In genomic region chr5:666816-667498, GRCh38 we compare ENCODE assay signal across 29 cellular contexts. TPM values are rescaled to one million over a fixed set of nuclear protein-coding genes. Genes with fewer than 3 reads are reported as not detected.
A peak's percentile ranks its signal among the peaks of the same experiment; 100 is the strongest.
DNase-seq lines count a peak whose midpoint lies in the region; ATAC-seq and TF ChIP-seq lines count a peak whose summit lies in the region.
"Had no signal": no experiment of that assay in that cellular context is flagged by ENCODE, and none has a peak within 500 bp of the region (broad histone marks: within the 10 kb centered on the region; RNA-seq: fewer than 3 reads in every experiment).

No MANE protein-coding gene starts in this region.

- peaks cover 30% of the 10 kb centered on the region for H3K36me3 Mint-ChIP-seq in activated T-cell treated with anti-CD3 and anti-CD28 coated beads, Interleukin-2, amount 50 U/mL, for 24 hours (ENCODE audit: low read depth)
- peaks cover 10% of the 10 kb centered on the region for H3K36me3 Mint-ChIP-seq in activated T-cell treated with anti-CD3 and anti-CD28 coated beads, Interleukin-2, amount 50 U/mL, for 4 hours (ENCODE audit: insufficient read depth)

- peak; percentile 7 for DNase-seq in activated T-cell treated with anti-CD3 and anti-CD28 coated beads, Interleukin-2, amount 50 U/mL, for 24 hours
- DNase-seq in activated T-cell treated with anti-CD3 and anti-CD28 coated beads, Interleukin-2, amount 50 U/mL, for 4 hours = no peak
- DNase-seq in myocyte (ENCODE audit: low read depth) (peak; percentile 83), mucosa of descending colon (no peak), uterus (no peak)
- DNase-seq: 8988T; activated CD4-positive, alpha-beta T cell treated with anti-CD3 and anti-CD28 coated beads, Interleukin-2, amount 50 U/mL, for 48 hours; activated naive CD4-positive, alpha-beta T cell treated with anti-CD3 and anti-CD28 coated beads, Interleukin-2, amount 10 ng/mL, durations not matched to agents 7 days and 5 days; adrenal gland; EL; GOT3; KBM-7; kidney glomerular epithelial cell; NCI-H1092; NCI-H1694; NCI-H446 treated with DMSO at 0.1 percent for 48 hours; NCI-H774; Peyer's patch; SJCRH30; stimulated activated CD4-positive, alpha-beta T cell treated with anti-CD3 and anti-CD28 coated beads, Interleukin-12 subunit alpha, Interleukin-12 subunit beta, amount 100 ng/mL, for 4 hours; stimulated activated CD4-positive, alpha-beta T cell treated with anti-CD3 and anti-CD28 coated beads, Interleukin-2, amount 100 ng/mL, for 48 hours; trophoblast cell had no signal

- ATAC-seq in activated T-cell treated with anti-CD3 and anti-CD28 coated beads, Interleukin-2, amount 50 U/mL, for 4 hours = no peak
- no peak for ATAC-seq in mucosa of descending colon
- no peak for ATAC-seq in HG03460 (IDR thresholded peaks at IDR 0.05; ENCODE audit: unreplicated experiment)
- ATAC-seq: activated CD4-positive, CD25-positive, alpha-beta regulatory T cell treated with anti-CD3 and anti-CD28 coated beads, Interleukin-2, amount 50 U/mL, for 24 hours; body of pancreas; pancreas had no signal

- no peaks in the 10 kb centered on the region for H3K4me1 Mint-ChIP-seq in activated T-cell treated with anti-CD3 and anti-CD28 coated beads, Interleukin-2, amount 50 U/mL, for 24 hours (ENCODE audit: low read depth)
- H3K4me1 Mint-ChIP-seq in activated T-cell treated with anti-CD3 and anti-CD28 coated beads, Interleukin-2, amount 50 U/mL, for 4 hours (ENCODE audit: low read depth) = peaks cover 1% of the 10 kb centered on the region
- H3K4me1 Mint-ChIP-seq: activated naive CD4-positive, alpha-beta T cell treated with anti-CD3 and anti-CD28 coated beads, Interleukin-2, amount 10 ng/mL, durations not matched to agents 7 days and 5 days had no signal

- TF ChIP-seq POLR2A in uterus (IDR thresholded peaks at IDR 0.05) = no peak

- H3K4me3 Mint-ChIP-seq in activated T-cell treated with anti-CD3 and anti-CD28 coated beads, Interleukin-2, amount 50 U/mL, for 24 hours = no peak overlapping the region
- no peak overlapping the region for H3K4me3 Mint-ChIP-seq in activated T-cell treated with anti-CD3 and anti-CD28 coated beads, Interleukin-2, amount 50 U/mL, for 4 hours
- H3K4me3 Mint-ChIP-seq: activated naive CD4-positive, alpha-beta T cell treated with anti-CD3 and anti-CD28 coated beads, Interleukin-2, amount 10 ng/mL, durations not matched to agents 7 days and 5 days had no signal

- no peaks in the 10 kb centered on the region for H3K9me3 Mint-ChIP-seq in activated T-cell treated with anti-CD3 and anti-CD28 coated beads, Interleukin-2, amount 50 U/mL, for 24 hours
- H3K9me3 Mint-ChIP-seq in activated T-cell treated with anti-CD3 and anti-CD28 coated beads, Interleukin-2, amount 50 U/mL, for 4 hours = no peaks in the 10 kb centered on the region
- H3K9me3 Mint-ChIP-seq: activated naive CD4-positive, alpha-beta T cell treated with anti-CD3 and anti-CD28 coated beads, Interleukin-2, amount 10 ng/mL, durations not matched to agents 7 days and 5 days had no signal

- H3K4me3 ChIP-seq in mucosa of descending colon (no peak overlapping the region), uterus (no peak overlapping the region)
- H3K4me3 ChIP-seq: adrenal gland, body of pancreas, pancreas, Peyer's patch, right atrium auricular region, SJCRH30 had no signal

- no peak for TF ChIP-seq CTCF in mucosa of descending colon (IDR thresholded peaks at IDR 0.05)
- no peak for TF ChIP-seq CTCF in uterus (IDR thresholded peaks at IDR 0.05)

- peaks cover 27% of the 10 kb centered on the region for H3K4me1 ChIP-seq in mucosa of descending colon (ENCODE audit: low read depth)
- no peaks in the 10 kb centered on the region for H3K4me1 ChIP-seq in uterus
- H3K4me1 ChIP-seq: SJCRH30 had no signal

- intact Hi-C loops in mucosa of descending colon (cut with DNase I, micrococcal nuclease) (no loop called here), uterus (cut with DNase I; ENCODE audit: low total_unique reads) (no loop called here)

- H3K27ac ChIP-seq in angular gyrus (ENCODE audit: low read depth, low read length) = peak overlapping the region; percentile 99
- peak overlapping the region; percentile 99 for H3K27ac ChIP-seq in temporal lobe (ENCODE audit: low read depth, low read length)
- H3K27ac ChIP-seq in uterus = no peak overlapping the region
- H3K27ac ChIP-seq: adrenal gland, body of pancreas, pancreas, Peyer's patch, right atrium auricular region, SJCRH30 had no signal

- no peaks in the 10 kb centered on the region for H3K27me3 Mint-ChIP-seq in activated T-cell treated with anti-CD3 and anti-CD28 coated beads, Interleukin-2, amount 50 U/mL, for 24 hours
- no peaks in the 10 kb centered on the region for H3K27me3 Mint-ChIP-seq in activated T-cell treated with anti-CD3 and anti-CD28 coated beads, Interleukin-2, amount 50 U/mL, for 4 hours (ENCODE audit: low read depth)

- H3K36me3 ChIP-seq in mucosa of descending colon (ENCODE audit: low read depth) (no peaks in the 10 kb centered on the region), uterus (no peaks in the 10 kb centered on the region)
- H3K36me3 ChIP-seq: pancreas, SJCRH30 had no signal

- no peak overlapping the region for H3K27ac Mint-ChIP-seq in activated T-cell treated with anti-CD3 and anti-CD28 coated beads, Interleukin-2, amount 50 U/mL, for 24 hours
- H3K27ac Mint-ChIP-seq: activated naive CD4-positive, alpha-beta T cell treated with anti-CD3 and anti-CD28 coated beads, Interleukin-2, amount 10 ng/mL, durations not matched to agents 7 days and 5 days had no signal

- H3K9me3 ChIP-seq in mucosa of descending colon (no peaks in the 10 kb centered on the region), uterus (no peaks in the 10 kb centered on the region)
- H3K9me3 ChIP-seq: adrenal gland, body of pancreas, pancreas, right atrium auricular region, SJCRH30 had no signal

- H3K27me3 ChIP-seq in uterus = no peaks in the 10 kb centered on the region
- H3K27me3 ChIP-seq: adrenal gland, body of pancreas, pancreas, Peyer's patch, right atrium auricular region, SJCRH30 had no signal

RNA-seq across cellular contexts. Expression of gene TPPP, which starts 26.2 kb away (rescaled TPM):
- under 1 TPM; 0.08 to 0.19 (median 0.08) TPM for total RNA-seq in activated T-cell treated with anti-CD3 and anti-CD28 coated beads, Interleukin-2, amount 50 U/mL, for 4 hours
- total RNA-seq in myocyte (0.10 and 0.24 TPM in 2 replicates), temporal lobe (12.5 TPM), mucosa of descending colon (10 to 100 TPM in 1 of 3 donors, 1 to 10 TPM in 2; 2.2 to 18.1 (median 2.2) TPM), uterus (1 to 10 TPM in 2 of 4 donors, under 1 TPM in 2; 0.26 to 8.0 (median 1.0) TPM)
- polyA plus RNA-seq in myocyte (2012) = 0.10 TPM

RNA-seq across cellular contexts. Expression of gene CEP72, which starts 54.8 kb away (rescaled TPM):
- 10 to 100 TPM; 19.7 to 20.4 (median 19.9) TPM for total RNA-seq in activated T-cell treated with anti-CD3 and anti-CD28 coated beads, Interleukin-2, amount 50 U/mL, for 4 hours
- total RNA-seq in myocyte (2.3 and 2.6 TPM in 2 replicates), temporal lobe (3.2 TPM), mucosa of descending colon (1 to 10 TPM; 7.3 to 9.7 (median 8.8) TPM), uterus (10 to 100 TPM in 1 of 4 donors, 1 to 10 TPM in 2, under 1 TPM in 1; 0.26 to 11.9 (median 4.9) TPM)
- polyA plus RNA-seq in myocyte (2012) = 1.5 TPM

Comparison
In these comparisons a context has a peak if more than half of its experiments do, and no peak if none do; other contexts are left out.
1. DNase-seq: peak in activated T-cell treated with anti-CD3 and anti-CD28 coated beads, Interleukin-2, amount 50 U/mL, for 24 hours (single experiment) and myocyte (single experiment); none in activated T-cell treated with anti-CD3 and anti-CD28 coated beads, Interleukin-2, amount 50 U/mL, for 4 hours (single experiment), mucosa of descending colon (0 of 3) and uterus (0 of 2).
2. H3K27ac ChIP-seq: peak in angular gyrus (single experiment) and temporal lobe (single experiment); none in uterus (0 of 2).